In the genomic region with DNA sequence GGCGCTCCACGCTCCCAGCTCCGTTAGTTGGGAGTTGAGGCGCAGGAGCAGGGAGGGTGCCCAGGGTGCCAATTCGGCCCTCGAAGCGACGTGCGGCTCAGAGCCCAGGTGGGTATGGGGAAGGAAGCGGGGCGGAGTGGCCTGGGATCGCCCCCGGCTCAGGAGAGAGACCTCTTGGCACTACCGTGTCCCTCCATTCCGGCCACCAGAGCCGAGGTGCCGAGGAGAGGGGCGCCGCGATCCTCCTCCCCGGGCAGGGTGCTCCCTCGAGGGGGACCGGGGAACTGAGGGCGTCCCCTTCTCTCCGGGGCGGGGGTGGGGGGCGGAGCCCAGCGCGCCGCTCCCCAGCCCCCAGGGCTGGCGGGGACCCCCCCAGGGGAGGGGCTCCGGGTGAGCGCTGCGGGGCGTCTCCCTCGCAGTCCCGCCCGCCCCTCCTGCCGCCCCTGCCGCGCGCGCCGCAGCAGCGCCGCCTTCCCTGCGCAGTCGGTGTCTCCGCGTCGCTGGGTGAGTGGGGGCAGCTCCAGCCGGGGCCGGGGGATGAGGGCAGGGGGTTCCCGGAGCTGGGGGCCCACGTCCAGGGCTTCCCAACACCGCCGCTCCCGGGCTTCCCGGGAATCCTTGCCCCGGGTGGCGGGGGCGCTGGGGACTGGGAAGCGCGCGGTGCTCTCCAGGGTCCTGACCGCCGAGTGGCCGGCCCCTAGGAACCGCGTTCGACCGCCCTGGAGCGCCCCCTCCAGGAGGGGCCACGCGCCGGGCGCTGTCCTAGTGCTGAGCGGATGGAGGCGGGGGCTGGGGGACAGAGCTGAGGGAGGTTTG, we compare ENCODE assay signal across 1 cellular context.
TF ChIP-seq lines count a peak whose summit lies in the region.

TSS of gene HPCA (plus strand) at position 480 of the 816 bp plus-strand sequence. CDS start 2,408 bp downstream, outside the sequence.

TF ChIP-seq in K562, 482 proteins besides CTCF, POLR2A, EP300 and RAD21 (continued from another document and continues in another):
- TF ChIP-seq, protein P1, sequence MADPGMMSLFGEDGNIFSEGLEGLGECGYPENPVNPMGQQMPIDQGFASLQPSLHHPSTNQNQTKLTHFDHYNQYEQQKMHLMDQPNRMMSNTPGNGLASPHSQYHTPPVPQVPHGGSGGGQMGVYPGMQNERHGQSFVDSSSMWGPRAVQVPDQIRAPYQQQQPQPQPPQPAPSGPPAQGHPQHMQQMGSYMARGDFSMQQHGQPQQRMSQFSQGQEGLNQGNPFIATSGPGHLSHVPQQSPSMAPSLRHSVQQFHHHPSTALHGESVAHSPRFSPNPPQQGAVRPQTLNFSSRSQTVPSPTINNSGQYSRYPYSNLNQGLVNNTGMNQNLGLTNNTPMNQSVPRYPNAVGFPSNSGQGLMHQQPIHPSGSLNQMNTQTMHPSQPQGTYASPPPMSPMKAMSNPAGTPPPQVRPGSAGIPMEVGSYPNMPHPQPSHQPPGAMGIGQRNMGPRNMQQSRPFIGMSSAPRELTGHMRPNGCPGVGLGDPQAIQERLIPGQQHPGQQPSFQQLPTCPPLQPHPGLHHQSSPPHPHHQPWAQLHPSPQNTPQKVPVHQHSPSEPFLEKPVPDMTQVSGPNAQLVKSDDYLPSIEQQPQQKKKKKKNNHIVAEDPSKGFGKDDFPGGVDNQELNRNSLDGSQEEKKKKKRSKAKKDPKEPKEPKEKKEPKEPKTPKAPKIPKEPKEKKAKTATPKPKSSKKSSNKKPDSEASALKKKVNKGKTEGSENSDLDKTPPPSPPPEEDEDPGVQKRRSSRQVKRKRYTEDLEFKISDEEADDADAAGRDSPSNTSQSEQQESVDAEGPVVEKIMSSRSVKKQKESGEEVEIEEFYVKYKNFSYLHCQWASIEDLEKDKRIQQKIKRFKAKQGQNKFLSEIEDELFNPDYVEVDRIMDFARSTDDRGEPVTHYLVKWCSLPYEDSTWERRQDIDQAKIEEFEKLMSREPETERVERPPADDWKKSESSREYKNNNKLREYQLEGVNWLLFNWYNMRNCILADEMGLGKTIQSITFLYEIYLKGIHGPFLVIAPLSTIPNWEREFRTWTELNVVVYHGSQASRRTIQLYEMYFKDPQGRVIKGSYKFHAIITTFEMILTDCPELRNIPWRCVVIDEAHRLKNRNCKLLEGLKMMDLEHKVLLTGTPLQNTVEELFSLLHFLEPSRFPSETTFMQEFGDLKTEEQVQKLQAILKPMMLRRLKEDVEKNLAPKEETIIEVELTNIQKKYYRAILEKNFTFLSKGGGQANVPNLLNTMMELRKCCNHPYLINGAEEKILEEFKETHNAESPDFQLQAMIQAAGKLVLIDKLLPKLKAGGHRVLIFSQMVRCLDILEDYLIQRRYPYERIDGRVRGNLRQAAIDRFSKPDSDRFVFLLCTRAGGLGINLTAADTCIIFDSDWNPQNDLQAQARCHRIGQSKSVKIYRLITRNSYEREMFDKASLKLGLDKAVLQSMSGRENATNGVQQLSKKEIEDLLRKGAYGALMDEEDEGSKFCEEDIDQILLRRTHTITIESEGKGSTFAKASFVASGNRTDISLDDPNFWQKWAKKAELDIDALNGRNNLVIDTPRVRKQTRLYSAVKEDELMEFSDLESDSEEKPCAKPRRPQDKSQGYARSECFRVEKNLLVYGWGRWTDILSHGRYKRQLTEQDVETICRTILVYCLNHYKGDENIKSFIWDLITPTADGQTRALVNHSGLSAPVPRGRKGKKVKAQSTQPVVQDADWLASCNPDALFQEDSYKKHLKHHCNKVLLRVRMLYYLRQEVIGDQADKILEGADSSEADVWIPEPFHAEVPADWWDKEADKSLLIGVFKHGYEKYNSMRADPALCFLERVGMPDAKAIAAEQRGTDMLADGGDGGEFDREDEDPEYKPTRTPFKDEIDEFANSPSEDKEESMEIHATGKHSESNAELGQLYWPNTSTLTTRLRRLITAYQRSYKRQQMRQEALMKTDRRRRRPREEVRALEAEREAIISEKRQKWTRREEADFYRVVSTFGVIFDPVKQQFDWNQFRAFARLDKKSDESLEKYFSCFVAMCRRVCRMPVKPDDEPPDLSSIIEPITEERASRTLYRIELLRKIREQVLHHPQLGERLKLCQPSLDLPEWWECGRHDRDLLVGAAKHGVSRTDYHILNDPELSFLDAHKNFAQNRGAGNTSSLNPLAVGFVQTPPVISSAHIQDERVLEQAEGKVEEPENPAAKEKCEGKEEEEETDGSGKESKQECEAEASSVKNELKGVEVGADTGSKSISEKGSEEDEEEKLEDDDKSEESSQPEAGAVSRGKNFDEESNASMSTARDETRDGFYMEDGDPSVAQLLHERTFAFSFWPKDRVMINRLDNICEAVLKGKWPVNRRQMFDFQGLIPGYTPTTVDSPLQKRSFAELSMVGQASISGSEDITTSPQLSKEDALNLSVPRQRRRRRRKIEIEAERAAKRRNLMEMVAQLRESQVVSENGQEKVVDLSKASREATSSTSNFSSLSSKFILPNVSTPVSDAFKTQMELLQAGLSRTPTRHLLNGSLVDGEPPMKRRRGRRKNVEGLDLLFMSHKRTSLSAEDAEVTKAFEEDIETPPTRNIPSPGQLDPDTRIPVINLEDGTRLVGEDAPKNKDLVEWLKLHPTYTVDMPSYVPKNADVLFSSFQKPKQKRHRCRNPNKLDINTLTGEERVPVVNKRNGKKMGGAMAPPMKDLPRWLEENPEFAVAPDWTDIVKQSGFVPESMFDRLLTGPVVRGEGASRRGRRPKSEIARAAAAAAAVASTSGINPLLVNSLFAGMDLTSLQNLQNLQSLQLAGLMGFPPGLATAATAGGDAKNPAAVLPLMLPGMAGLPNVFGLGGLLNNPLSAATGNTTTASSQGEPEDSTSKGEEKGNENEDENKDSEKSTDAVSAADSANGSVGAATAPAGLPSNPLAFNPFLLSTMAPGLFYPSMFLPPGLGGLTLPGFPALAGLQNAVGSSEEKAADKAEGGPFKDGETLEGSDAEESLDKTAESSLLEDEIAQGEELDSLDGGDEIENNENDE (IDR thresholded peaks at IDR 0.05; ENCODE audit: low read depth, low read length), result no peak
- TF ChIP-seq MYNN (IDR thresholded peaks at IDR 0.05), result peak; percentile 57; the same call in 1 of the 2 replicates
- peak; percentile 92 for TF ChIP-seq MYNN (CRISPR knock-in tag; IDR thresholded peaks at IDR 0.05)
- peak in 1 of 2 experiments; percentile 48; a peak in 1 of 4 replicates for TF ChIP-seq KDM4B (IDR thresholded peaks at IDR 0.05; ENCODE audit: borderline replicate concordance in 2 of 2, low read depth in 1 of 2)
- TF ChIP-seq, protein P2, sequence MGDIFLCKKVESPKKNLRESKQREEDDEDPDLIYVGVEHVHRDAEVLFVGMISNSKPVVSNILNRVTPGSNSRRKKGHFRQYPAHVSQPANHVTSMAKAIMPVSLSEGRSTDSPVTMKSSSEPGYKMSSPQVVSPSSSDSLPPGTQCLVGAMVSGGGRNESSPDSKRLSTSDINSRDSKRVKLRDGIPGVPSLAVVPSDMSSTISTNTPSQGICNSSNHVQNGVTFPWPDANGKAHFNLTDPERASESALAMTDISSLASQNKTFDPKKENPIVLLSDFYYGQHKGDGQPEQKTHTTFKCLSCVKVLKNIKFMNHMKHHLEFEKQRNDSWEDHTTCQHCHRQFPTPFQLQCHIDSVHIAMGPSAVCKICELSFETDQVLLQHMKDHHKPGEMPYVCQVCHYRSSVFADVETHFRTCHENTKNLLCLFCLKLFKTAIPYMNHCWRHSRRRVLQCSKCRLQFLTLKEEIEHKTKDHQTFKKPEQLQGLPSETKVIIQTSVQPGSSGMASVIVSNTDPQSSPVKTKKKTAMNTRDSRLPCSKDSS (IDR thresholded peaks at IDR 0.05; ENCODE audit: low read depth, partially characterized antibody), result no peak
- no peak for TF ChIP-seq ZSCAN32 (CRISPR knock-in tag; IDR thresholded peaks at IDR 0.05)
- peak; percentile 99 for TF ChIP-seq NR1H2 (CRISPR knock-in tag; IDR thresholded peaks at IDR 0.05)
- peak; percentile 97 for TF ChIP-seq NCOA6 (IDR thresholded peaks at IDR 0.05)
- TF ChIP-seq, protein P3, sequence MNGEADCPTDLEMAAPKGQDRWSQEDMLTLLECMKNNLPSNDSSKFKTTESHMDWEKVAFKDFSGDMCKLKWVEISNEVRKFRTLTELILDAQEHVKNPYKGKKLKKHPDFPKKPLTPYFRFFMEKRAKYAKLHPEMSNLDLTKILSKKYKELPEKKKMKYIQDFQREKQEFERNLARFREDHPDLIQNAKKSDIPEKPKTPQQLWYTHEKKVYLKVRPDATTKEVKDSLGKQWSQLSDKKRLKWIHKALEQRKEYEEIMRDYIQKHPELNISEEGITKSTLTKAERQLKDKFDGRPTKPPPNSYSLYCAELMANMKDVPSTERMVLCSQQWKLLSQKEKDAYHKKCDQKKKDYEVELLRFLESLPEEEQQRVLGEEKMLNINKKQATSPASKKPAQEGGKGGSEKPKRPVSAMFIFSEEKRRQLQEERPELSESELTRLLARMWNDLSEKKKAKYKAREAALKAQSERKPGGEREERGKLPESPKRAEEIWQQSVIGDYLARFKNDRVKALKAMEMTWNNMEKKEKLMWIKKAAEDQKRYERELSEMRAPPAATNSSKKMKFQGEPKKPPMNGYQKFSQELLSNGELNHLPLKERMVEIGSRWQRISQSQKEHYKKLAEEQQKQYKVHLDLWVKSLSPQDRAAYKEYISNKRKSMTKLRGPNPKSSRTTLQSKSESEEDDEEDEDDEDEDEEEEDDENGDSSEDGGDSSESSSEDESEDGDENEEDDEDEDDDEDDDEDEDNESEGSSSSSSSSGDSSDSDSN (IDR thresholded peaks at IDR 0.05; ENCODE audit: borderline replicate concordance in 1 of 2, low read depth in 2 of 2, low read length in 2 of 2), result 0 out of 4 replicates have a peak, but pooled peaks of 1 of the 2 experiments have one; percentile 29
- peak; percentile 93 for TF ChIP-seq NR2C2 (CRISPR knock-in tag; IDR thresholded peaks at IDR 0.05)
- no peak for TF ChIP-seq NR2C2 (tag; IDR thresholded peaks at IDR 0.05)
- no peak for TF ChIP-seq KDM5B (IDR thresholded peaks at IDR 0.05; ENCODE audit: insufficient replicate concordance, low read depth, low read length)
- no peak for TF ChIP-seq ZNF436 (CRISPR knock-in tag; IDR thresholded peaks at IDR 0.05)
- TF ChIP-seq, protein P4, sequence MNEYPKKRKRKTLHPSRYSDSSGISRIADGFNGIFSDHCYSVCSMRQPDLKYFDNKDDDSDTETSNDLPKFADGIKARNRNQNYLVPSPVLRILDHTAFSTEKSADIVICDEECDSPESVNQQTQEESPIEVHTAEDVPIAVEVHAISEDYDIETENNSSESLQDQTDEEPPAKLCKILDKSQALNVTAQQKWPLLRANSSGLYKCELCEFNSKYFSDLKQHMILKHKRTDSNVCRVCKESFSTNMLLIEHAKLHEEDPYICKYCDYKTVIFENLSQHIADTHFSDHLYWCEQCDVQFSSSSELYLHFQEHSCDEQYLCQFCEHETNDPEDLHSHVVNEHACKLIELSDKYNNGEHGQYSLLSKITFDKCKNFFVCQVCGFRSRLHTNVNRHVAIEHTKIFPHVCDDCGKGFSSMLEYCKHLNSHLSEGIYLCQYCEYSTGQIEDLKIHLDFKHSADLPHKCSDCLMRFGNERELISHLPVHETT (CRISPR knock-in tag; conservative IDR thresholded peaks at IDR 0.05 in 1 of 2, IDR thresholded peaks at IDR 0.05 in 1 of 2), result peak; percentile 74 to 97; a peak in 3 of 4 replicates
- no peak for TF ChIP-seq ARHGAP35 (IDR thresholded peaks at IDR 0.05; ENCODE audit: partially characterized antibody)
- peak; percentile 94 for TF ChIP-seq ZNF12 (CRISPR knock-in tag; IDR thresholded peaks at IDR 0.05)
- no peak for TF ChIP-seq THRA (IDR thresholded peaks at IDR 0.05)
- TF ChIP-seq HDGF (IDR thresholded peaks at IDR 0.05), result no peak
- TF ChIP-seq SMC3 (conservative IDR thresholded peaks at IDR 0.05; ENCODE audit: insufficient read depth, low read depth, low read length), result peak; percentile 73
- no peak for TF ChIP-seq ASH1L (IDR thresholded peaks at IDR 0.05; ENCODE audit: borderline replicate concordance, low read depth, partially characterized antibody)
- TF ChIP-seq TCF3 (CRISPR knock-in tag; IDR thresholded peaks at IDR 0.05), result peak; percentile 58
- TF ChIP-seq SRSF9 (IDR thresholded peaks at IDR 0.05; ENCODE audit: borderline replicate concordance, low read depth, low read length), result no peak
- peak; percentile 90 for TF ChIP-seq TARDBP (IDR thresholded peaks at IDR 0.05)
- TF ChIP-seq SREBF2 (CRISPR knock-in tag; IDR thresholded peaks at IDR 0.05), result peak; percentile 99
- TF ChIP-seq ZNF583 (CRISPR knock-in tag; IDR thresholded peaks at IDR 0.05), result peak; percentile 87; the same call in 1 of the 2 replicates
- 0 out of 2 replicates have a peak, but pooled peaks have one; percentile 37 for TF ChIP-seq ELF2 (CRISPR knock-in tag; IDR thresholded peaks at IDR 0.05)
- TF ChIP-seq PURB (CRISPR knock-in tag; IDR thresholded peaks at IDR 0.05; ENCODE audit: low read depth), result no peak
- TF ChIP-seq, protein P5, sequence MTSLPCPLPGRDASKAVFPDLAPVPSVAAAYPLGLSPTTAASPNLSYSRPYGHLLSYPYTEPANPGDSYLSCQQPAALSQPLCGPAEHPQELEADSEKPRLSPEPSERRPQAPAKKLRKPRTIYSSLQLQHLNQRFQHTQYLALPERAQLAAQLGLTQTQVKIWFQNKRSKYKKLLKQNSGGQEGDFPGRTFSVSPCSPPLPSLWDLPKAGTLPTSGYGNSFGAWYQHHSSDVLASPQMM (CRISPR knock-in tag; IDR thresholded peaks at IDR 0.05), result no peak
- no peak for TF ChIP-seq HLTF (IDR thresholded peaks at IDR 0.05)
- no peak for TF ChIP-seq EWSR1 (IDR thresholded peaks at IDR 0.05; ENCODE audit: borderline replicate concordance, low read depth, partially characterized antibody)
- TF ChIP-seq ZNF165 (CRISPR knock-in tag; IDR thresholded peaks at IDR 0.05; ENCODE audit: borderline replicate concordance), result 0 out of 2 replicates have a peak, but pooled peaks have one; percentile 33
- TF ChIP-seq ATF7 (IDR thresholded peaks at IDR 0.05), result no peak
- TF ChIP-seq MTA3 (IDR thresholded peaks at IDR 0.05; ENCODE audit: borderline replicate concordance), result no peak
- 0 out of 2 replicates have a peak, but pooled peaks have one; percentile 60 for TF ChIP-seq OTX1 (CRISPR knock-in tag; IDR thresholded peaks at IDR 0.05)
- TF ChIP-seq NR0B1 (IDR thresholded peaks at IDR 0.05; ENCODE audit: partially characterized antibody), result no peak
